Comparison of ENCODE assay signal across 1 cellular context in genomic region chr15:26242565-26242964, GRCh38.
TF ChIP-seq lines count a peak whose summit lies in the region.

No MANE protein-coding gene starts in this region.

TF ChIP-seq in H1, 55 proteins besides CTCF, POLR2A, EP300 and RAD21:
- TF ChIP-seq KDM4A (IDR thresholded peaks at IDR 0.05; ENCODE audit: low read depth, low read length, severe bottlenecking), result no peak
- no peak for TF ChIP-seq SUZ12 (IDR thresholded peaks at IDR 0.05; ENCODE audit: low read length)
- TF ChIP-seq GABPA (IDR thresholded peaks at IDR 0.05; ENCODE audit: borderline replicate concordance, insufficient read depth, low read length), result no peak
- no peak for TF ChIP-seq CEBPB (IDR thresholded peaks at IDR 0.05; ENCODE audit: low read depth, low read length)
- TF ChIP-seq HDAC2 (IDR thresholded peaks at IDR 0.05; ENCODE audit: borderline replicate concordance in 1 of 2, low read depth in 2 of 2, low read length in 2 of 2), result peak; percentile 60 to 87; a peak in 1 of 4 replicates
- no peak for TF ChIP-seq SP4 (IDR thresholded peaks at IDR 0.05; ENCODE audit: low read length)
- no peak for TF ChIP-seq MAFK (IDR thresholded peaks at IDR 0.05; ENCODE audit: low read depth, low read length)
- no peak for TF ChIP-seq RNF2 (IDR thresholded peaks at IDR 0.05; ENCODE audit: borderline replicate concordance, low read depth, low read length, missing control alignments, poor library complexity, severe bottlenecking)
- no peak for TF ChIP-seq BRCA1 (IDR thresholded peaks at IDR 0.05; ENCODE audit: low read depth, low read length)
- TF ChIP-seq USF2 (IDR thresholded peaks at IDR 0.05; ENCODE audit: low read length), result peak; percentile 50; the same call in 1 of the 2 replicates
- no peak for TF ChIP-seq HDAC6 (IDR thresholded peaks at IDR 0.05; ENCODE audit: low read depth, low read length)
- 0 out of 2 replicates have a peak, but pooled peaks have one; percentile 13 for TF ChIP-seq POU5F1 (IDR thresholded peaks at IDR 0.05; ENCODE audit: low read depth, low read length)
- peak; percentile 84 for TF ChIP-seq YY1 (IDR thresholded peaks at IDR 0.05; ENCODE audit: low read depth, low read length)
- no peak for TF ChIP-seq SIN3A (conservative IDR thresholded peaks at IDR 0.05 in 1 of 2, IDR thresholded peaks at IDR 0.05 in 1 of 2; ENCODE audit: low read depth in 1 of 2, low read length in 2 of 2)
- no peak for TF ChIP-seq NRF1 (IDR thresholded peaks at IDR 0.05; ENCODE audit: low read depth, low read length)
- peak; percentile 62 for TF ChIP-seq TBP (IDR thresholded peaks at IDR 0.05; ENCODE audit: low read depth, low read length)
- TF ChIP-seq TAF1 (IDR thresholded peaks at IDR 0.05; ENCODE audit: low read depth, low read length), result peak; percentile 70
- TF ChIP-seq RFX5 (IDR thresholded peaks at IDR 0.05; ENCODE audit: borderline replicate concordance, low read depth, low read length), result no peak
- no peak for TF ChIP-seq NANOG (IDR thresholded peaks at IDR 0.05; ENCODE audit: insufficient read depth, low read depth, low read length, poor library complexity, severe bottlenecking)
- peak; percentile 53 for TF ChIP-seq MAX (IDR thresholded peaks at IDR 0.05)
- TF ChIP-seq E2F6 (IDR thresholded peaks at IDR 0.05), result no peak
- TF ChIP-seq SP1 (IDR thresholded peaks at IDR 0.05; ENCODE audit: low read depth, low read length), result peak; percentile 45
- no peak for TF ChIP-seq RXRA (IDR thresholded peaks at IDR 0.05; ENCODE audit: insufficient read depth, low read depth, low read length)
- TF ChIP-seq CREB1 (IDR thresholded peaks at IDR 0.05), result no peak
- TF ChIP-seq CTBP2 (IDR thresholded peaks at IDR 0.05; ENCODE audit: borderline replicate concordance, insufficient read depth, insufficient read length, low read length), result no peak
- peak; percentile 84 for TF ChIP-seq POLR2AphosphoS5 (IDR thresholded peaks at IDR 0.05; ENCODE audit: low read depth, low read length)
- no peak for TF ChIP-seq CHD2 (IDR thresholded peaks at IDR 0.05; ENCODE audit: low read length)
- TF ChIP-seq TCF12 (IDR thresholded peaks at IDR 0.05; ENCODE audit: low read depth, low read length), result 0 out of 2 replicates have a peak, but pooled peaks have one; percentile 16
- TF ChIP-seq CBX5 (IDR thresholded peaks at IDR 0.05; ENCODE audit: low read depth, low read length), result no peak
- TF ChIP-seq BACH1 (IDR thresholded peaks at IDR 0.05; ENCODE audit: low read length), result no peak
- no peak for TF ChIP-seq TEAD4 (IDR thresholded peaks at IDR 0.05; ENCODE audit: low read depth, low read length)
- TF ChIP-seq FOSL1 (IDR thresholded peaks at IDR 0.05; ENCODE audit: insufficient read depth, low read depth, low read length), result no peak
- no peak for TF ChIP-seq SAP30 (IDR thresholded peaks at IDR 0.05; ENCODE audit: insufficient read depth, insufficient replicate concordance, low read length)
- TF ChIP-seq JUN (IDR thresholded peaks at IDR 0.05; ENCODE audit: low read depth, low read length), result no peak
- no peak for TF ChIP-seq SIRT6 (IDR thresholded peaks at IDR 0.05; ENCODE audit: low read length)
- peak; percentile 87; the same call in 1 of the 2 replicates for TF ChIP-seq KDM1A (IDR thresholded peaks at IDR 0.05; ENCODE audit: borderline replicate concordance, low read length)
- no peak for TF ChIP-seq SRF (IDR thresholded peaks at IDR 0.05; ENCODE audit: low read depth, low read length)
- TF ChIP-seq JUND (IDR thresholded peaks at IDR 0.05; ENCODE audit: low read length), result no peak
- no peak for TF ChIP-seq KDM5A (IDR thresholded peaks at IDR 0.05; ENCODE audit: low read length)
- TF ChIP-seq EGR1 (IDR thresholded peaks at IDR 0.05; ENCODE audit: borderline replicate concordance, low read depth, low read length), result no peak
